Comparison of ENCODE assay signal across 21 cellular contexts in the genomic region with DNA sequence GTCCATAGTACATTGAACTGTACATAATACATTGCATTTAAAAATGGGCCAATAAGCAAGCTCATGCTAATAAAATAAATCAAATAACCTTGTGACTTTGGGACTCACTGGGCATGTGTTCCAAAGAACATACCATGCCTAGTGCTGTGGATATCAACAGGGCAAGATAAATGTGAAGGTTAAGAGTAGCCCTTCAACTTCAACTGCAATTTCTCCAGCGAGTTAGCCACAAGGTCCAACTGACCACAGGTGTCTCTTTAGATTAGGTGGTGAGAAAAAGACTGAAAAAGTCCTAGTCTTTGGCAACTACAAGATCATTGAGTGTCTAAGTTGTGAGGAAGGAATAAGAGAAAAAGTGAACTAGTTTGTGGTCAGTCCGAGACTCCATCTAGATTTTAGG.
DNase-seq lines count a peak whose midpoint lies in the region; ATAC-seq, FAIRE-seq and TF ChIP-seq lines count a peak whose summit lies in the region.
"Had no signal": no experiment of that assay in that cellular context is flagged by ENCODE, and none has a peak within 500 bp of the region (broad histone marks: within the 10 kb centered on the region; RNA-seq: fewer than 3 reads in every experiment).

No MANE protein-coding gene starts in this region.

- intact Hi-C loops in left ventricle myocardium superior (cut with micrococcal nuclease): loop anchor here (2.0 kb wide), 1 partner anchor 122 kb away; no protein-coding TSS in a partner anchor
- intact Hi-C loops in kidney (cut with DNase I): no loop called here

- DNase-seq in GM19239 (ENCODE audit: insufficient read length, low spot score): no peak
- DNase-seq in Karpas-422: no peak
- no peak for DNase-seq in left ventricle myocardium superior
- DNase-seq in kidney: no peak
- no peak for DNase-seq in effector CD4-positive, alpha-beta T cell
- DNase-seq in DMS53 (lab: John Stamatoyannopoulos, UW): no peak
- DNase-seq: Caco-2; CD8-positive, alpha-beta T cell; DMS79; EL; GF-D8; NCI-H1105 treated with DMSO at 0.1 percent for 48 hours; NCI-H146; NCI-H1930; NCI-H446; NCI-H526; NCI-H82; SK-N-SH had no signal

- ATAC-seq in left ventricle myocardium superior (peak; percentile 86), HG03571 (IDR thresholded peaks at IDR 0.05; ENCODE audit: unreplicated experiment) (no peak)
- ATAC-seq: CD8-positive, alpha-beta T cell had no signal

- no peak for TF ChIP-seq CTCF in VCaP (conservative IDR thresholded peaks at IDR 0.05)
- TF ChIP-seq CTCF in kidney (IDR thresholded peaks at IDR 0.05; ENCODE audit: borderline replicate concordance, extremely low read depth, insufficient read depth): no peak

- FAIRE-seq in GM19239 (lab: Jason Lieb, UNC): peak; percentile 18
- no peak for FAIRE-seq in kidney (lab: Jason Lieb, UNC)

- H3K9me2 ChIP-seq in Karpas-422 (replicated peaks; ENCODE audit: insufficient read depth, low read length): no peaks in the 10 kb centered on the region
- H3K9me2 ChIP-seq: SK-N-SH had no signal

- no peak overlapping the region for H3K4me3 ChIP-seq in Karpas-422 (ENCODE audit: low read length)
- no peak overlapping the region for H3K4me3 ChIP-seq in kidney (ENCODE audit: low read length in 2 of 2)

- no peaks in the 10 kb centered on the region for H4K20me1 ChIP-seq in Karpas-422 (ENCODE audit: insufficient read depth, low read depth, low read length)

- H3K9ac ChIP-seq in Karpas-422 (ENCODE audit: low read length) (no peak overlapping the region), kidney (ENCODE audit: low read length in 2 of 2) (no peak overlapping the region)
- H3K9ac ChIP-seq: SK-N-SH had no signal

- H3K9me3 ChIP-seq in Karpas-422 (ENCODE audit: low read length) (no peaks in the 10 kb centered on the region), kidney (ENCODE audit: control insufficient read depth in 1 of 2, low read length in 2 of 2) (no peaks in the 10 kb centered on the region)
- H3K9me3 ChIP-seq: Caco-2, SK-N-SH had no signal

- no peaks in the 10 kb centered on the region for H3K79me2 ChIP-seq in Karpas-422 (ENCODE audit: low read length)

- H3K27ac ChIP-seq in Karpas-422 (ENCODE audit: low read length) (no peak overlapping the region), VCaP (peak overlapping the region; percentile 56; the same call in 1 of the 2 replicates), kidney (ENCODE audit: low read depth in 2 of 2, low read length in 2 of 2) (no peak overlapping the region)
- H3K27ac ChIP-seq: C4-2B had no signal

- H3K36me3 ChIP-seq in Karpas-422 (ENCODE audit: insufficient read depth, low read length) (no peaks in the 10 kb centered on the region), kidney (ENCODE audit: control insufficient read depth in 1 of 2, insufficient read depth in 2 of 2, low read length in 2 of 2) (no peaks in the 10 kb centered on the region)

- H3K4me1 ChIP-seq in Karpas-422 (ENCODE audit: low read length): peaks cover 7% of the 10 kb centered on the region; the same call in 1 of the 2 replicates
- peaks cover 3 to 7% of the 10 kb centered on the region in 2 donors for H3K4me1 ChIP-seq in kidney (ENCODE audit: control insufficient read depth in 1 of 2, insufficient read depth in 1 of 2, low read depth in 1 of 2, low read length in 2 of 2)

- H3K4me2 ChIP-seq in Karpas-422 (ENCODE audit: low read depth, low read length, poor library complexity, severe bottlenecking): no peak overlapping the region
- H3K4me2 ChIP-seq: SK-N-SH had no signal

- H3K27me3 ChIP-seq in Karpas-422 (ENCODE audit: low read length): no peaks in the 10 kb centered on the region

- 0 out of 2 replicates have a peak overlapping the region, but pooled peaks have one; percentile 38 for H2AFZ ChIP-seq in Karpas-422 (ENCODE audit: low read length)
